In the genomic region with DNA sequence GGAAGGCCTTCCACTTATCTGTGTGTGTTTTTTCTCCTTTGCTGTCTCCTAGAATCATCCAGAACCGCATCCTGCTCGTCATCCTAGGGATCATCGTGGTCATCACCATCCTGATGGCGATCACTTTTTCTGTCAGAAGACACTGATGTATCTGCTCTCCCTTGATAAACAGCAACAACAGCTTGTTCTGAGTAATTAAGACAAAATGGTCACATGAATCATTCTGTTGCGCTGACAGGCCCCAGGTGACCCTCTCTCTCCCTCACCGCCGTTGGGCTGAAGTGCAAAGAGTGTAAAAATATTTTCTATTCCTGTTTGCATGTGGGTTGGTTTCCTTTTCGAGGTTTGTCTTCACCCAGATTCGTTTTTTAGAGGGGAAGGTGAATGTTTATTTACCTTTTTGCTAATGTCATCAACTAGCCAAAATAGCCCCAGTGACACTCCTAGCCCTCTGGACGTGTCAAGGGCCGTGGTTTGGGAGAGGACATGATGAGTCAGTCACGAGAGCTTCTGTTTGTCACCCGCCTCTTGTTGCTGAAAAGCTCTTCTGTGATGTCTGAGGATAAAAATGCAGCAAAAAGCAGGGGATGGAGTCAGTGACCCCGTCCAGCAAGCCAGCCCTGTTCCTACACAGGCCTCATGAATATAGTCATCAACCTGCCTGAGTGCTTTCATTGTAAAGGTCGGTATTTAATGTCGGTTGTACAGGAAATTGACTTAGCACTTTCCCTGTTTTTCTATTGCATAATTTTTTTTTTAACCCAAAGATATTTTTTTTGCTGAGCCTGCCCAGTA, we compare ENCODE assay signal across 10 cellular contexts.
DNase-seq lines count a peak whose midpoint lies in the region; ATAC-seq and TF ChIP-seq lines count a peak whose summit lies in the region.
"Had no signal": no experiment of that assay in that cellular context is flagged by ENCODE, and none has a peak within 500 bp of the region (broad histone marks: within the 10 kb centered on the region; RNA-seq: fewer than 3 reads in every experiment).

No MANE protein-coding gene starts in this region.

- peaks cover 11% of the 10 kb centered on the region; the same call in 1 of the 2 replicates for H3K4me1 ChIP-seq in HEK293 (ENCODE audit: control insufficient read depth, insufficient read depth, low read length)

- no peaks in the 10 kb centered on the region for H3K9me3 ChIP-seq in HEK293 (ENCODE audit: control insufficient read depth, insufficient read depth, low read depth, low read length)
- H3K9me3 ChIP-seq: prostate gland had no signal

- H3K4me3 ChIP-seq in HEK293 (ENCODE audit: low read depth, low read length) = no peak overlapping the region
- H3K4me3 ChIP-seq in astrocyte of the spinal cord (ENCODE audit: low read depth, low read length) = no peak overlapping the region
- H3K4me3 ChIP-seq: prostate gland had no signal

- TF ChIP-seq CTCF in HEK293 (tag by site-specific recombination; IDR thresholded peaks at IDR 0.05) = no peak
- no peak for TF ChIP-seq CTCF in astrocyte of the spinal cord (IDR thresholded peaks at IDR 0.05; ENCODE audit: low read depth, low read length)

- in situ Hi-C loops in astrocyte of the spinal cord (cut with HindIII; ENCODE audit: low sequenced_read_pairs) = no loop called here

- DNase-seq in A172 (ENCODE audit: low spot score) (peak; percentile 72), astrocyte of the spinal cord (ENCODE audit: low read depth, low spot score) (peak; percentile 60), left kidney (ENCODE audit: low read depth, low spot score) (peak; percentile 65), NCI-H524 treated with DMSO at 0.1 percent for 48 hours (lab: John Stamatoyannopoulos, UW) (no peak), GOT3 (lab: John Stamatoyannopoulos, UW) (no peak), NAMALWA (ENCODE audit: low spot score) (no peak)
- DNase-seq: DMS79 treated with DMSO at 0.1 percent for 48 hours had no signal

- CTCF ChIA-PET in HEK293 (lab: Yijun Ruan, JAX) = no interaction called here

- no peak overlapping the region for H3K27ac ChIP-seq in HEK293 (ENCODE audit: extremely low read depth, low read depth, low read length)
- H3K27ac ChIP-seq: prostate gland had no signal

- no peaks in the 10 kb centered on the region for H3K36me3 ChIP-seq in HEK293 (ENCODE audit: control insufficient read depth in 2 of 2, insufficient read depth in 1 of 2, low read length in 2 of 2)
- H3K36me3 ChIP-seq: prostate gland had no signal

- POLR2A ChIA-PET in HEK293 (lab: Yijun Ruan, JAX) = no interaction called here

- ATAC-seq in HG02885 (IDR thresholded peaks at IDR 0.05; ENCODE audit: poor library complexity, unreplicated experiment) = no peak

TF ChIP-seq in HEK293, 187 proteins besides CTCF, POLR2A, EP300 and RAD21:
- TF ChIP-seq HOXD13 (CRISPR knock-in tag; IDR thresholded peaks at IDR 0.05; ENCODE audit: borderline replicate concordance) (no peak), SCRT1 (tag by site-specific recombination; IDR thresholded peaks at IDR 0.05; ENCODE audit: borderline replicate concordance) (no peak)
- TF ChIP-seq, protein P1, sequence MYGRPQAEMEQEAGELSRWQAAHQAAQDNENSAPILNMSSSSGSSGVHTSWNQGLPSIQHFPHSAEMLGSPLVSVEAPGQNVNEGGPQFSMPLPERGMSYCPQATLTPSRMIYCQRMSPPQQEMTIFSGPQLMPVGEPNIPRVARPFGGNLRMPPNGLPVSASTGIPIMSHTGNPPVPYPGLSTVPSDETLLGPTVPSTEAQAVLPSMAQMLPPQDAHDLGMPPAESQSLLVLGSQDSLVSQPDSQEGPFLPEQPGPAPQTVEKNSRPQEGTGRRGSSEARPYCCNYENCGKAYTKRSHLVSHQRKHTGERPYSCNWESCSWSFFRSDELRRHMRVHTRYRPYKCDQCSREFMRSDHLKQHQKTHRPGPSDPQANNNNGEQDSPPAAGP (tag by site-specific recombination; IDR thresholded peaks at IDR 0.05) = 0 out of 2 replicates have a peak, but pooled peaks have one; percentile 56
- TF ChIP-seq, protein P2, sequence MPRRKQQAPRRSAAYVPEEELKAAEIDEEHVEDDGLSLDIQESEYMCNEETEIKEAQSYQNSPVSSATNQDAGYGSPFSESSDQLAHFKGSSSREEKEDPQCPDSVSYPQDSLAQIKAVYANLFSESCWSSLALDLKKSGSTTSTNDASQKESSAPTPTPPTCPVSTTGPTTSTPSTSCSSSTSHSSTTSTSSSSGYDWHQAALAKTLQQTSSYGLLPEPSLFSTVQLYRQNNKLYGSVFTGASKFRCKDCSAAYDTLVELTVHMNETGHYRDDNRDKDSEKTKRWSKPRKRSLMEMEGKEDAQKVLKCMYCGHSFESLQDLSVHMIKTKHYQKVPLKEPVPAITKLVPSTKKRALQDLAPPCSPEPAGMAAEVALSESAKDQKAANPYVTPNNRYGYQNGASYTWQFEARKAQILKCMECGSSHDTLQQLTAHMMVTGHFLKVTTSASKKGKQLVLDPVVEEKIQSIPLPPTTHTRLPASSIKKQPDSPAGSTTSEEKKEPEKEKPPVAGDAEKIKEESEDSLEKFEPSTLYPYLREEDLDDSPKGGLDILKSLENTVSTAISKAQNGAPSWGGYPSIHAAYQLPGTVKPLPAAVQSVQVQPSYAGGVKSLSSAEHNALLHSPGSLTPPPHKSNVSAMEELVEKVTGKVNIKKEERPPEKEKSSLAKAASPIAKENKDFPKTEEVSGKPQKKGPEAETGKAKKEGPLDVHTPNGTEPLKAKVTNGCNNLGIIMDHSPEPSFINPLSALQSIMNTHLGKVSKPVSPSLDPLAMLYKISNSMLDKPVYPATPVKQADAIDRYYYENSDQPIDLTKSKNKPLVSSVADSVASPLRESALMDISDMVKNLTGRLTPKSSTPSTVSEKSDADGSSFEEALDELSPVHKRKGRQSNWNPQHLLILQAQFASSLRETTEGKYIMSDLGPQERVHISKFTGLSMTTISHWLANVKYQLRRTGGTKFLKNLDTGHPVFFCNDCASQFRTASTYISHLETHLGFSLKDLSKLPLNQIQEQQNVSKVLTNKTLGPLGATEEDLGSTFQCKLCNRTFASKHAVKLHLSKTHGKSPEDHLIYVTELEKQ (tag by site-specific recombination; IDR thresholded peaks at IDR 0.05; ENCODE audit: borderline replicate concordance) = no peak

Comparison
In these comparisons a context has a peak if more than half of its experiments do, and no peak if none do; other contexts are left out.
1. DNase-seq: peak in A172 (single experiment), astrocyte of the spinal cord (single experiment) and left kidney (single experiment); none in NCI-H524 treated with DMSO at 0.1 percent for 48 hours (single experiment), GOT3 (single experiment) and NAMALWA (single experiment).